27 cellular contexts compared by ENCODE assay signal in genomic region chr15:98113357-98113756, GRCh38.
"Had no signal": no experiment of that assay in that cellular context is flagged by ENCODE, and none has a peak within 500 bp of the region (broad histone marks: within the 10 kb centered on the region; RNA-seq: fewer than 3 reads in every experiment).

No MANE protein-coding gene starts in this region.

- H3K36me3 ChIP-seq: ascending aorta, breast epithelium, cardiac muscle cell, colonic mucosa, esophagus muscularis mucosa, WERI-Rb-1 had no signal

- H3K27ac ChIP-seq: ascending aorta, breast epithelium, cardiac muscle cell, colonic mucosa, esophagus muscularis mucosa, WERI-Rb-1 had no signal

- H3K4me1 ChIP-seq: ascending aorta, breast epithelium, colonic mucosa, esophagus muscularis mucosa had no signal

- H3K9me3 ChIP-seq: ascending aorta, breast epithelium, colonic mucosa, esophagus muscularis mucosa had no signal

- H3K27me3 ChIP-seq: ascending aorta, cardiac muscle cell, colonic mucosa, esophagus muscularis mucosa had no signal

- ATAC-seq: activated CD4-positive, CD25-positive, alpha-beta regulatory T cell treated with anti-CD3 and anti-CD28 coated beads, Interleukin-2, amount 50 U/mL, for 24 hours; activated CD8-positive, alpha-beta T cell treated with anti-CD3 and anti-CD28 coated beads for 36 hours; activated naive CD4-positive, alpha-beta T cell treated with anti-CD3 and anti-CD28 coated beads, Interleukin-2, amount 50 U/mL, for 72 hours; T-helper 17 cell had no signal

- DNase-seq: activated B cell treated with CpG ODN at 0.5 μM for 24 hours; activated CD4-positive, alpha-beta T cell treated with anti-CD3 and anti-CD28 coated beads for 48 hours; activated CD4-positive, alpha-beta T cell treated with anti-CD3 and anti-CD28 coated beads, Interleukin-2, amount 50 U/mL, for 1 hour; activated CD4-positive, alpha-beta T cell treated with anti-CD3 and anti-CD28 coated beads, Interleukin-2, amount 50 U/mL, for 48 hours; activated CD8-positive, alpha-beta memory T cell treated with anti-CD3 and anti-CD28 coated beads for 24 hours; activated CD8-positive, alpha-beta T cell treated with anti-CD3 and anti-CD28 coated beads for 36 hours; activated effector memory CD4-positive, alpha-beta T cell treated with anti-CD3 and anti-CD28 coated beads, Interleukin-2, amount 50 U/mL, for 16 hours; activated naive CD4-positive, alpha-beta T cell treated with anti-CD3 and anti-CD28 coated beads, Interleukin-2, amount 10 ng/mL, durations not matched to agents 7 days and 5 days; activated naive CD8-positive, alpha-beta T cell treated with anti-CD3 and anti-CD28 coated beads, Interleukin-2, amount 10 ng/mL, durations not matched to agents 7 days and 5 days; activated T-cell treated with anti-CD3 and anti-CD28 coated beads, Interleukin-2, amount 50 U/mL, for 48 hours; central memory CD4-positive, alpha-beta T cell; cerebellar nuclear complex; colonic mucosa; effector CD8-positive, alpha-beta T cell; erythroblast; foreskin fibroblast; head of caudate nucleus; T-helper 1 cell; T-helper 17 cell; T1000; WERI-Rb-1 had no signal

- H3K4me3 ChIP-seq: ascending aorta, breast epithelium, cardiac muscle cell, colonic mucosa, esophagus muscularis mucosa had no signal
